ENCODE assay signal across 14 cellular contexts in the genomic region with DNA sequence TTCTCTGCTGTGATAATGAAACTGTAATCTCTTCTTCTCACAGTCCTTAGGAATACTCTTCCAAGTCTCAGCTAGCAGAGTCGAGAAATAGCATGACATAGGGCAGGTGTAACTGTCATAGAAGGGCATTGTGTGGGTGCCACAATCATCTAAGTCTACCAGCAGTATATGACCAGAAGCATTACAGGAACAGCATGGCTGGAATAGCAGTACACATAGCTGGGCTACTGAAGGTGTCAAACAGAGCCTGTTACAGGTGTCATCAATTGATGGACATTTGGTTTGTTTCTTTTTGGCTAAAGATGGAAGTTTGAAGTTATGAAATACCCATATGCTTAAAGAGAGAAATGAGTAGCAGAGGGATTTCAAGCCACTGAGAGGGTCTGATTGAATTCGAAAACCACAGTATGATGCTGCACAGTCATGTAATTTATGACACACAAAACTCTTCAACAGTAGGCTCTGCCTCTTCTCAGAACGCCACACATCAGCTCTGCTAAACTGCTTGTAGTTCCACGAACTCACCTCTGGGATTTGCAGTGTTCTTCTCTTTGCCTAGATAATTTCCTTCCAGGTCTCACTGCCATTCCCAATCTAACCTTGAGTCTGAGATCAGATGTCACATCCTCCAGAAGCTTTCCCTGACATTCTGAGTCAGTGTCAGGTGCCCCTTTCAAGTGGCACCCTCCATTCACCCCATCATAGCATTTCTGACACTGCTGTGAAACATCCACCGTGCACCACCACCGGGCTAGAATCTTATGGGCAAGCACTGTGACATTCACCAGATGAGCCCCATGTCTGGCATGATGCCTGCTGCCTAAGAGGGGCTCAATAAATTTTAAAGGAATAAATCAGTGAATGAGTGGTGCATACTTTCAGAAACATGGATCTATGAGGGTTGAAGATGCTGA.
DNase-seq lines count a peak whose midpoint lies in the region; ATAC-seq, FAIRE-seq and TF ChIP-seq lines count a peak whose summit lies in the region.
"Had no signal": no experiment of that assay in that cellular context is flagged by ENCODE, and none has a peak within 500 bp of the region (broad histone marks: within the 10 kb centered on the region; RNA-seq: fewer than 3 reads in every experiment).

No MANE protein-coding gene starts in this region.

- FAIRE-seq in GM12891 (lab: Jason Lieb, UNC) = no peak
- FAIRE-seq: A549 had no signal

- in situ Hi-C loops in GM23248 (cut with MboI) = no loop called here

- ATAC-seq in GM19455 (IDR thresholded peaks at IDR 0.05; ENCODE audit: unreplicated experiment) = peak; percentile 87
- ATAC-seq in HG02885 (IDR thresholded peaks at IDR 0.05; ENCODE audit: poor library complexity, unreplicated experiment) = peak; percentile 98
- peak; percentile 95 for ATAC-seq in activated T-cell treated with anti-CD3 and anti-CD28 coated beads, Interleukin-2, amount 50 U/mL, for 72 hours (replicated peaks in 1 of 2)

- no peaks in the 10 kb centered on the region for H3F3A ChIP-seq in GM23248 (ENCODE audit: insufficient read depth)

- no peak overlapping the region for H3K4me2 ChIP-seq in GM23248 (ENCODE audit: unreplicated experiment)
- H3K4me2 ChIP-seq: A549 had no signal

- H3K4me1 ChIP-seq in GM23248 (ENCODE audit: insufficient read depth) = no peaks in the 10 kb centered on the region
- H3K4me1 ChIP-seq: A549 had no signal

- H2AFZ ChIP-seq in GM23248 = no peak overlapping the region

- H3K27me3 Mint-ChIP-seq in activated T-cell treated with anti-CD3 and anti-CD28 coated beads, Interleukin-2, amount 50 U/mL, for 72 hours (ENCODE audit: low read depth) = no peaks in the 10 kb centered on the region
- H3K27me3 Mint-ChIP-seq: activated CD4-positive, alpha-beta T cell treated with anti-CD3 and anti-CD28 coated beads, Interleukin-2, amount 10 ng/mL, durations not matched to agents 7 days and 5 days had no signal

- no peak for TF ChIP-seq POLR2A in GM12891 (IDR thresholded peaks at IDR 0.05; ENCODE audit: low read depth, low read length)

- H4K20me1 ChIP-seq in GM23248 (ENCODE audit: insufficient read depth) = no peaks in the 10 kb centered on the region

- H3K27ac ChIP-seq in GM23248 = no peak overlapping the region
- H3K27ac ChIP-seq: A549, neutrophil had no signal

- peak; percentile 4 for DNase-seq in NCI-H82 (lab: John Stamatoyannopoulos, UW)
- DNase-seq in NCI-H82 treated with DMSO at 0.1 percent for 48 hours (lab: John Stamatoyannopoulos, UW; ENCODE audit: unreplicated experiment) = no peak
- peak; percentile 16 to 31 for DNase-seq in activated T-cell treated with anti-CD3 and anti-CD28 coated beads, Interleukin-2, amount 50 U/mL, for 72 hours
- no peak for DNase-seq in ecto neural progenitor cell (ENCODE audit: low spot score)
- no peak for DNase-seq in GM23248
- no peak for DNase-seq in GM12891 (ENCODE audit: insufficient read length, low spot score)
- DNase-seq: activated CD4-positive, alpha-beta T cell treated with anti-CD3 and anti-CD28 coated beads, Interleukin-2, amount 10 ng/mL, durations not matched to agents 7 days and 5 days; amniotic stem cell; DMS53; stimulated activated naive CD4-positive, alpha-beta T cell treated with Interleukin-2 at 50 U/mL for 16 hours had no signal

- H3K36me3 Mint-ChIP-seq in activated T-cell treated with anti-CD3 and anti-CD28 coated beads, Interleukin-2, amount 50 U/mL, for 72 hours (ENCODE audit: insufficient read depth in 2 of 2) = peaks cover 1 to 4% of the 10 kb centered on the region in 2 donors

- H3K79me2 ChIP-seq in GM23248 (ENCODE audit: insufficient read depth) = no peaks in the 10 kb centered on the region

- H3K4me3 ChIP-seq in GM23248 = no peak overlapping the region
- H3K4me3 ChIP-seq: A549 had no signal

- H3K27me3 ChIP-seq in GM23248 (replicated peaks; ENCODE audit: insufficient read depth) = no peaks in the 10 kb centered on the region
- H3K27me3 ChIP-seq: neutrophil had no signal

- H3K9ac ChIP-seq in GM23248 = no peak overlapping the region

- H3K9me3 ChIP-seq in GM23248 (ENCODE audit: low read depth) = no peaks in the 10 kb centered on the region
- H3K9me3 ChIP-seq: A549, neutrophil had no signal

- WGBS in GM23248 (ENCODE audit: low coverage in 1 of 2, low lambda C conversion rate in 2 of 2, missing lambda C conversion rate in 2 of 2), 2 experiments = 73% methylated on average over 6 of the region's 6 CpGs

- no peaks in the 10 kb centered on the region for H3K36me3 ChIP-seq in GM23248 (ENCODE audit: low read depth)
- H3K36me3 ChIP-seq: neutrophil had no signal

- peaks cover 1 to 5% of the 10 kb centered on the region in 2 donors for H3K9me3 Mint-ChIP-seq in activated T-cell treated with anti-CD3 and anti-CD28 coated beads, Interleukin-2, amount 50 U/mL, for 72 hours

- peak overlapping the region; percentile 3 for H3K27ac Mint-ChIP-seq in activated T-cell treated with anti-CD3 and anti-CD28 coated beads, Interleukin-2, amount 50 U/mL, for 72 hours
- H3K27ac Mint-ChIP-seq: activated CD4-positive, alpha-beta T cell treated with anti-CD3 and anti-CD28 coated beads, Interleukin-2, amount 10 ng/mL, durations not matched to agents 7 days and 5 days had no signal

- H3K9me2 ChIP-seq in GM23248 (ENCODE audit: insufficient read depth) = no peaks in the 10 kb centered on the region

- H3K4me1 Mint-ChIP-seq in activated T-cell treated with anti-CD3 and anti-CD28 coated beads, Interleukin-2, amount 50 U/mL, for 72 hours (ENCODE audit: low read depth) = peaks cover 17% of the 10 kb centered on the region

- H3K4me3 Mint-ChIP-seq in activated T-cell treated with anti-CD3 and anti-CD28 coated beads, Interleukin-2, amount 50 U/mL, for 72 hours = peak overlapping the region in 1 of 2 donors; percentile 3
- H3K4me3 Mint-ChIP-seq: activated CD4-positive, alpha-beta T cell treated with anti-CD3 and anti-CD28 coated beads, Interleukin-2, amount 10 ng/mL, durations not matched to agents 7 days and 5 days had no signal

TF ChIP-seq in GM12891, 5 proteins besides CTCF, POLR2A, EP300 and RAD21:
- TF ChIP-seq PAX5 (IDR thresholded peaks at IDR 0.05; ENCODE audit: insufficient read depth, low read length, severe bottlenecking) (no peak), POU2F2 (IDR thresholded peaks at IDR 0.05; ENCODE audit: low read depth, low read length) (no peak), POLR2AphosphoS5 (IDR thresholded peaks at IDR 0.05; ENCODE audit: low read depth, low read length) (no peak), TAF1 (IDR thresholded peaks at IDR 0.05; ENCODE audit: low read depth, low read length) (no peak), SPI1 (IDR thresholded peaks at IDR 0.05; ENCODE audit: low read depth, low read length) (no peak)

Comparison
In these comparisons a context has a peak if more than half of its experiments do, and no peak if none do; other contexts are left out.
1. DNase-seq: peak in NCI-H82 (single experiment) and activated T-cell treated with anti-CD3 and anti-CD28 coated beads, Interleukin-2, amount 50 U/mL, for 72 hours (2 of 2); none in NCI-H82 treated with DMSO at 0.1 percent for 48 hours (single experiment), ecto neural progenitor cell (single experiment), GM23248 (single experiment) and GM12891 (single experiment).
2. Peak in every context shown above with its lines, with median percentiles within 50 percentile points of each other: ATAC-seq.